In the genomic region with DNA sequence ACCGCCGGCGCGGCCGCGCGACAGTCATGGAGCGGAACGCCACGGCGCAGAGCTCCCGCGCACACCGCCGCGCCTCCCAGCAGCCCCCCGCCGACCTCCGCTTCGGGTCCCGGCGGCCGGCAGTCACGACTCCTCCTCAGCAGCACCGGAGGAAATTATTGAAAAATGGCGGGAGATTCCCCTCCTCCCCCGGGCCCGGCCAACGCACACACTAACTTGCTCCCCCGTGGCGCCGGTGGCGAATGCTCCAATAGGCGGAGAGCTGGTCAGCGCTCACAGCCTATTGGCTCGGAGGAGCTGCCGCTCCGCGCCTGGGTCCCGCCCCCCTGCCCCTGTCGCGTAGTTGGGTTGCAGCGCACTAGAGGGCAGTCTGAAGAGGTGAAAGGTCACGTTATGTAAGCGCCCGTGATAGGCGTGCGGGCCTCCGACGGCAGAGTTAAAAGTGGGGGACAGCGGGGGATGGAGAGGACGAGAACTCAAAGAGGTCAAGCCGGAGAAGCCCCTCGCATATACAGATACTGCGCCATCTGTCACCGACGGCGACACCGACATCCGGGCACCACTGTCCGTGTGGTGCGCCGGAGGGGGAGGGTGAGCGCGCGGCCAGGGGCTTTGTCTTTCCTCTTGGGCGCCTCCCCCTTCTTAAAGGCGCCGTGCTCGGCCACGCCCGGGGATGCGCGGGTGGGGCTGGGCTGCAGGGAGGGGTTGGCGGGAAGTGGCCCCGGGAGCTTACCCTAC, we compare ENCODE assay signal across 8 cellular contexts. TPM values are rescaled to one million over a fixed set of nuclear protein-coding genes. Genes with fewer than 3 reads are reported as not detected.
DNase-seq lines count a peak whose midpoint lies in the region; ATAC-seq, FAIRE-seq and TF ChIP-seq lines count a peak whose summit lies in the region.

TSS of gene BAZ1B (minus strand) at position 213 of the 738 bp plus-strand sequence. CDS start 360 bp downstream, outside the sequence.

- H3K27me3 Mint-ChIP-seq in activated T-cell treated with anti-CD3 and anti-CD28 coated beads, Interleukin-2, amount 50 U/mL, for 72 hours (ENCODE audit: low read depth), result no peaks in the 10 kb centered on the region

- H3K36me3 Mint-ChIP-seq in activated T-cell treated with anti-CD3 and anti-CD28 coated beads, Interleukin-2, amount 50 U/mL, for 72 hours (ENCODE audit: insufficient read depth in 2 of 2), result peaks cover 14 to 28% of the 10 kb centered on the region in 2 donors

- H3K4me1 ChIP-seq in esophagus muscularis mucosa, result peaks cover 29 to 48% (median 46%) of the 10 kb centered on the region in 4 donors
- H3K4me1 ChIP-seq in muscle layer of duodenum (ENCODE audit: control insufficient read depth in 1 of 2, insufficient read depth in 2 of 2, low read length in 2 of 2), result peaks cover 12 to 28% of the 10 kb centered on the region in 2 donors

- no peaks in the 10 kb centered on the region for H3K9me3 Mint-ChIP-seq in activated T-cell treated with anti-CD3 and anti-CD28 coated beads, Interleukin-2, amount 50 U/mL, for 72 hours

- TF ChIP-seq POLR2A in esophagus muscularis mucosa (IDR thresholded peaks at IDR 0.05; ENCODE audit: low read depth), result no peak

- H3K27me3 ChIP-seq in esophagus muscularis mucosa (no peaks in the 10 kb centered on the region), muscle layer of duodenum (ENCODE audit: low read depth, low read length) (no peaks in the 10 kb centered on the region)

- peak; percentile 85 for ATAC-seq in GM21786 (IDR thresholded peaks at IDR 0.05; ENCODE audit: unreplicated experiment)
- ATAC-seq in activated T-cell treated with anti-CD3 and anti-CD28 coated beads, Interleukin-2, amount 50 U/mL, for 72 hours (replicated peaks in 1 of 2), result peak; percentile 93 to 94

- FAIRE-seq in RCC 7860 (lab: Jason Lieb, UNC), result peak; percentile 81

- intact Hi-C loops in esophagus muscularis mucosa (cut with DNase I), result loop anchor here (5.0 kb wide), 1 partner anchor 35 kb away; the partner anchor contains the start of gene BCL7B

- H3K4me3 ChIP-seq in esophagus muscularis mucosa, result peak within 1 kb of the TSS; percentile 71 to 95 (median 90)
- peak within 1 kb of the TSS; percentile 68 to 80 for H3K4me3 ChIP-seq in muscle layer of duodenum (ENCODE audit: low read depth in 1 of 2, low read length in 2 of 2)

- H3K36me3 ChIP-seq in KOPT-K1 (ENCODE audit: insufficient read depth, low read length) (peaks cover 32% of the 10 kb centered on the region), esophagus muscularis mucosa (peaks cover 0 to 2% (median under 1%) of the 10 kb centered on the region in 4 donors), muscle layer of duodenum (ENCODE audit: control insufficient read depth in 1 of 2, insufficient read depth in 2 of 2, low read length in 2 of 2) (peaks cover 0 to 6% of the 10 kb centered on the region in 2 donors)

- peak; percentile 98 for DNase-seq in DMS79 treated with DMSO at 0.1 percent for 48 hours (lab: John Stamatoyannopoulos, UW)
- DNase-seq in RCC 7860 (ENCODE audit: low spot score), result peak; percentile 98
- peak; percentile 97 for DNase-seq in activated T-cell treated with anti-CD3 and anti-CD28 coated beads, Interleukin-2, amount 50 U/mL, for 72 hours
- DNase-seq in esophagus muscularis mucosa (ENCODE audit: extremely low spot score), result peak; percentile 99
- DNase-seq in stimulated activated CD8-positive, alpha-beta memory T cell treated with anti-CD3 and anti-CD28 coated beads, Interleukin-7, amount 100 ng/mL, for 4 hours (ENCODE audit: low read depth in 2 of 2), result peak; percentile 94 to 98

- TF ChIP-seq CTCF in esophagus muscularis mucosa (IDR thresholded peaks at IDR 0.05), result peak in 1 of 3 experiments; percentile 10

- peak within 1 kb of the TSS; percentile 87 for H3K27ac ChIP-seq in KOPT-K1 (ENCODE audit: low read depth, low read length, poor library complexity, severe bottlenecking)
- H3K27ac ChIP-seq in esophagus muscularis mucosa (replicated peaks in 1 of 4), result peak within 1 kb of the TSS; percentile 88 to 96 (median 94)
- H3K27ac ChIP-seq in muscle layer of duodenum (ENCODE audit: low read length), result peak within 1 kb of the TSS; percentile 81

- peak within 1 kb of the TSS; percentile 93 for H3K27ac Mint-ChIP-seq in activated T-cell treated with anti-CD3 and anti-CD28 coated beads, Interleukin-2, amount 50 U/mL, for 72 hours

- peaks cover 63% of the 10 kb centered on the region for H3K4me1 Mint-ChIP-seq in activated T-cell treated with anti-CD3 and anti-CD28 coated beads, Interleukin-2, amount 50 U/mL, for 72 hours (ENCODE audit: low read depth)

- H3K4me3 Mint-ChIP-seq in activated T-cell treated with anti-CD3 and anti-CD28 coated beads, Interleukin-2, amount 50 U/mL, for 72 hours, result peak within 1 kb of the TSS; percentile 89 to 91

- no peak for TF ChIP-seq EP300 in esophagus muscularis mucosa (IDR thresholded peaks at IDR 0.05)

- H3K9me3 ChIP-seq in KOPT-K1 (ENCODE audit: insufficient read depth, low read length, poor library complexity, severe bottlenecking), result no peaks in the 10 kb centered on the region
- no peaks in the 10 kb centered on the region for H3K9me3 ChIP-seq in esophagus muscularis mucosa
- no peaks in the 10 kb centered on the region for H3K9me3 ChIP-seq in muscle layer of duodenum (ENCODE audit: control insufficient read depth in 1 of 2, low read length in 2 of 2)

- WGBS in esophagus muscularis mucosa, result 1% methylated on average over 14 of the region's 76 CpGs

RNA-seq across cellular contexts. Expression of gene BAZ1B, which starts in this region (rescaled TPM):
- 100 to 1,000 TPM in 1 of 2 donors, 10 to 100 TPM in 1; 94.5 to 105 TPM for total RNA-seq in activated T-cell treated with anti-CD3 and anti-CD28 coated beads, Interleukin-2, amount 50 U/mL, for 72 hours
- 10 to 100 TPM; 55.3 to 72.2 (median 66.2) TPM for total RNA-seq in esophagus muscularis mucosa

Comparison
In these comparisons a context has a peak if more than half of its experiments do, and no peak if none do; other contexts are left out.
1. Peak in every context shown above with its lines: DNase-seq, ATAC-seq, H3K4me3 ChIP-seq and H3K27ac ChIP-seq.